ENCODE assay signal across 15 cellular contexts in genomic region chr3:167102071-167102470, GRCh38.
DNase-seq lines count a peak whose midpoint lies in the region; ATAC-seq and TF ChIP-seq lines count a peak whose summit lies in the region.
"Had no signal": no experiment of that assay in that cellular context is flagged by ENCODE, and none has a peak within 500 bp of the region (broad histone marks: within the 10 kb centered on the region; RNA-seq: fewer than 3 reads in every experiment).

No MANE protein-coding gene starts in this region.

- H4K20me1 ChIP-seq in MM.1S (ENCODE audit: insufficient read depth, low read length): no peaks in the 10 kb centered on the region

- no peak overlapping the region for H3K9ac ChIP-seq in MM.1S (ENCODE audit: low read length)

- no peaks in the 10 kb centered on the region for H3K4me1 ChIP-seq in heart right ventricle
- peaks cover 17% of the 10 kb centered on the region for H3K4me1 ChIP-seq in MM.1S (ENCODE audit: low read length)
- H3K4me1 ChIP-seq in upper lobe of left lung: no peaks in the 10 kb centered on the region

- H3K4me1 Mint-ChIP-seq in chondrocyte (ENCODE audit: low read depth): no peaks in the 10 kb centered on the region
- H3K4me1 Mint-ChIP-seq: B cell; stimulated activated naive B cell treated with anti-CD40 and anti-IgM and Interleukin-4, amounts not matched to agents 10 μg/mL and 1 μg/mL and 100 μg/mL, for 72 hours had no signal

- H3K9me3 ChIP-seq in heart right ventricle: no peaks in the 10 kb centered on the region
- no peaks in the 10 kb centered on the region for H3K9me3 ChIP-seq in MM.1S (replicated peaks; ENCODE audit: insufficient read depth, low read length)
- H3K9me3 ChIP-seq in upper lobe of left lung: no peaks in the 10 kb centered on the region

- no peaks in the 10 kb centered on the region for H3K79me2 ChIP-seq in MM.1S (ENCODE audit: low read length)

- ATAC-seq in heart right ventricle: no peak
- ATAC-seq in GM18520 (IDR thresholded peaks at IDR 0.05; ENCODE audit: unreplicated experiment): no peak
- no peak for ATAC-seq in upper lobe of left lung (ENCODE audit: low FRiP score in 2 of 2)
- ATAC-seq: stimulated activated naive B cell treated with anti-CD40 and anti-IgM and Interleukin-4, amounts not matched to agents 10 μg/mL and 1 μg/mL and 100 μg/mL, for 72 hours had no signal

- no peak overlapping the region for H3K4me2 ChIP-seq in MM.1S (ENCODE audit: low read depth, low read length)

- peaks cover 2% of the 10 kb centered on the region for H3K9me3 Mint-ChIP-seq in chondrocyte (ENCODE audit: low read depth)
- H3K9me3 Mint-ChIP-seq: stimulated activated naive B cell treated with anti-CD40 and anti-IgM and Interleukin-4, amounts not matched to agents 10 μg/mL and 1 μg/mL and 100 μg/mL, for 72 hours had no signal

- no peak overlapping the region for H3K27ac Mint-ChIP-seq in chondrocyte (ENCODE audit: unreplicated experiment)
- H3K27ac Mint-ChIP-seq: B cell; stimulated activated naive B cell treated with anti-CD40 and anti-IgM and Interleukin-4, amounts not matched to agents 10 μg/mL and 1 μg/mL and 100 μg/mL, for 72 hours had no signal

- DNase-seq in heart right ventricle (no peak), cardiac septum (ENCODE audit: low spot score) (no peak), MM.1S (peak; percentile 29), chondrocyte (ENCODE audit: low spot score) (no peak), middle frontal gyrus (ENCODE audit: extremely low spot score, low spot score) (no peak), upper lobe of left lung (no peak)
- DNase-seq in activated CD8-positive, alpha-beta memory T cell treated with anti-CD3 and anti-CD28 coated beads, Interleukin-2, amount 50 U/mL, for 48 hours: no peak
- DNase-seq: midbrain; NCI-H2029 treated with DMSO at 0.1 percent for 48 hours; posterior cingulate gyrus; stimulated activated CD4-positive, alpha-beta T cell treated with anti-CD3 and anti-CD28 coated beads, Interleukin-1b, Interleukin-23, amount 100 ng/mL, for 48 hours; stimulated activated naive B cell treated with anti-CD40 and anti-IgM and Interleukin-4, amounts not matched to agents 10 μg/mL and 1 μg/mL and 100 μg/mL, for 72 hours had no signal

- no peak for TF ChIP-seq EP300 in upper lobe of left lung (IDR thresholded peaks at IDR 0.05)

- H2AFZ ChIP-seq in MM.1S (ENCODE audit: low read length): no peak overlapping the region

- no peak overlapping the region for H3K27ac ChIP-seq in heart right ventricle
- H3K27ac ChIP-seq in MM.1S (ENCODE audit: low read length): no peak overlapping the region
- no peak overlapping the region for H3K27ac ChIP-seq in upper lobe of left lung
- H3K27ac ChIP-seq: VCaP had no signal

- H3F3A ChIP-seq in MM.1S (ENCODE audit: insufficient read depth, low read length): peaks cover 3% of the 10 kb centered on the region; the same call in 1 of the 2 replicates

- no peak overlapping the region for H3K4me3 Mint-ChIP-seq in chondrocyte (ENCODE audit: unreplicated experiment)
- H3K4me3 Mint-ChIP-seq: B cell; stimulated activated naive B cell treated with anti-CD40 and anti-IgM and Interleukin-4, amounts not matched to agents 10 μg/mL and 1 μg/mL and 100 μg/mL, for 72 hours had no signal

- no peak for TF ChIP-seq POLR2A in upper lobe of left lung (IDR thresholded peaks at IDR 0.05)

- H3K27me3 ChIP-seq in heart right ventricle: no peaks in the 10 kb centered on the region
- H3K27me3 ChIP-seq in MM.1S (replicated peaks; ENCODE audit: insufficient read depth, low read length): no peaks in the 10 kb centered on the region
- no peaks in the 10 kb centered on the region for H3K27me3 ChIP-seq in upper lobe of left lung

- H3K36me3 ChIP-seq in heart right ventricle: no peaks in the 10 kb centered on the region
- no peaks in the 10 kb centered on the region for H3K36me3 ChIP-seq in MM.1S (replicated peaks; ENCODE audit: insufficient read depth, low read length)
- H3K36me3 ChIP-seq in upper lobe of left lung: no peaks in the 10 kb centered on the region

- 74 to 83% methylated on average over 1 of the region's 1 CpG for WGBS in heart right ventricle, 2 donors
- WGBS in upper lobe of left lung, 2 donors: 57 to 80% methylated on average over 1 of the region's 1 CpG

- H3K4me3 ChIP-seq in heart right ventricle (no peak overlapping the region), MM.1S (ENCODE audit: low read length) (no peak overlapping the region), upper lobe of left lung (no peak overlapping the region)

- no peaks in the 10 kb centered on the region for H3K27me3 Mint-ChIP-seq in chondrocyte (ENCODE audit: low read depth)
- H3K27me3 Mint-ChIP-seq: B cell; stimulated activated naive B cell treated with anti-CD40 and anti-IgM and Interleukin-4, amounts not matched to agents 10 μg/mL and 1 μg/mL and 100 μg/mL, for 72 hours had no signal

- peak in 7 of 9 donors; percentile 10 to 33 (median 20) for TF ChIP-seq CTCF in heart right ventricle (IDR thresholded peaks at IDR 0.05)
- peak; percentile 38 for TF ChIP-seq CTCF in MM.1S (IDR thresholded peaks at IDR 0.05; ENCODE audit: low read length)
- TF ChIP-seq CTCF in chondrocyte (IDR thresholded peaks at IDR 0.05): peak; percentile 9
- peak in 1 of 6 experiments; percentile 5 for TF ChIP-seq CTCF in upper lobe of left lung (IDR thresholded peaks at IDR 0.05)

- no peaks in the 10 kb centered on the region for H3K9me2 ChIP-seq in MM.1S (replicated peaks; ENCODE audit: insufficient read depth, low read length)

- H3K36me3 Mint-ChIP-seq in chondrocyte (ENCODE audit: low read depth): no peaks in the 10 kb centered on the region
- H3K36me3 Mint-ChIP-seq: stimulated activated naive B cell treated with anti-CD40 and anti-IgM and Interleukin-4, amounts not matched to agents 10 μg/mL and 1 μg/mL and 100 μg/mL, for 72 hours had no signal

- intact Hi-C loops in heart right ventricle (cut with DNase I): no loop called here
- intact Hi-C loops in cardiac septum (cut with DNase I): no loop called here
